ENCODE assay signal across 1 cellular context in the genomic region with DNA sequence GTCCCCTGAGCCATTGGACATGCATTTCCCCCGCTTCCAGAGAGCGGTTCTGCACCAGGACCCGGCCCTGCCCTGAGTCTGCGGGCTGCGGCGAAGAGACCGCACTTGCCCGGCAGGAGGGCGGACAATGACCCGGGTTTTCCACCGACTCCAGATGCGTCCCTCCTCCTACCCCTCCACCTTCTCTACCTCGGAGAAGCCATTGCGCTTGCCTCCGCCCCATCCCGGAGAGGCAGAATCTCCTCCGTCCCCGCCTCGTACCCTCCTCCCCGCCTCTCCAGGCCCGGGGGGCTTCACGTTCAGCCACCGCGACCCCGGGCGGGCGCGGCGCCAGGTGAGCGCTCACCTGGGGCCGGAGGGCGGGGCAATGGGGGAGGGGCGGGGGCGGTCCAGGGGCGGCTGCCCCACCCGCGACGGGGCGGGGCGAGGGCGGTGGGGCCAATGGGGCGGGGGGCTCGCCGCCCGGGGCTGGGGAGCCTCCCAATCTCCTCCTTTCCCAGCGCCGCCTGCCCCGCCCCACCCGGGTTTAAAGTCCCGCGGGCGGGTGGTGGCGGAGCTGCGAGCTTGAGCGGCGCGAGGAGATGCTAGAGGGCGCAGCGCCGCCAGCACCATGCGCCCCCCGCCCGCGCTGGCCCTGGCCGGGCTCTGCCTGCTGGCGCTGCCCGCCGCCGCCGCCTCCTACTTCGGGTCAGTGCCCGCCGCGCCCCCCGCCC.
A peak's percentile ranks its signal among the peaks of the same experiment; 100 is the strongest.
TF ChIP-seq lines count a peak whose summit lies in the region.

Gene WNT9B (plus strand): TSS at position 555 of the 713 bp plus-strand sequence. CDS start 56 bp downstream, at position 611.

TF ChIP-seq in HEK293, 187 proteins besides CTCF, POLR2A, EP300 and RAD21 (continued from another document):
- TF ChIP-seq, protein P1, sequence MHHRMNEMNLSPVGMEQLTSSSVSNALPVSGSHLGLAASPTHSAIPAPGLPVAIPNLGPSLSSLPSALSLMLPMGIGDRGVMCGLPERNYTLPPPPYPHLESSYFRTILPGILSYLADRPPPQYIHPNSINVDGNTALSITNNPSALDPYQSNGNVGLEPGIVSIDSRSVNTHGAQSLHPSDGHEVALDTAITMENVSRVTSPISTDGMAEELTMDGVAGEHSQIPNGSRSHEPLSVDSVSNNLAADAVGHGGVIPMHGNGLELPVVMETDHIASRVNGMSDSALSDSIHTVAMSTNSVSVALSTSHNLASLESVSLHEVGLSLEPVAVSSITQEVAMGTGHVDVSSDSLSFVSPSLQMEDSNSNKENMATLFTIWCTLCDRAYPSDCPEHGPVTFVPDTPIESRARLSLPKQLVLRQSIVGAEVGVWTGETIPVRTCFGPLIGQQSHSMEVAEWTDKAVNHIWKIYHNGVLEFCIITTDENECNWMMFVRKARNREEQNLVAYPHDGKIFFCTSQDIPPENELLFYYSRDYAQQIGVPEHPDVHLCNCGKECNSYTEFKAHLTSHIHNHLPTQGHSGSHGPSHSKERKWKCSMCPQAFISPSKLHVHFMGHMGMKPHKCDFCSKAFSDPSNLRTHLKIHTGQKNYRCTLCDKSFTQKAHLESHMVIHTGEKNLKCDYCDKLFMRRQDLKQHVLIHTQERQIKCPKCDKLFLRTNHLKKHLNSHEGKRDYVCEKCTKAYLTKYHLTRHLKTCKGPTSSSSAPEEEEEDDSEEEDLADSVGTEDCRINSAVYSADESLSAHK (tag by site-specific recombination; IDR thresholded peaks at IDR 0.05) = no peak
- TF ChIP-seq ZNF157 (tag by site-specific recombination; IDR thresholded peaks at IDR 0.05) = no peak
- no peak for TF ChIP-seq ZNF596 (tag by site-specific recombination; IDR thresholded peaks at IDR 0.05)
- no peak for TF ChIP-seq ZNF292 (tag by site-specific recombination; IDR thresholded peaks at IDR 0.05; ENCODE audit: borderline replicate concordance, low read depth)
- TF ChIP-seq ZNF555 (tag by site-specific recombination; conservative IDR thresholded peaks at IDR 0.05) = no peak
- no peak for TF ChIP-seq ZNF792 (tag by site-specific recombination; IDR thresholded peaks at IDR 0.05)
- no peak for TF ChIP-seq ZNF560 (tag by site-specific recombination; IDR thresholded peaks at IDR 0.05; ENCODE audit: borderline replicate concordance)
- TF ChIP-seq PATZ1 (tag by site-specific recombination; IDR thresholded peaks at IDR 0.05) = peak; percentile 19; the same call in 1 of the 2 replicates
- TF ChIP-seq OVOL3 (tag by site-specific recombination; IDR thresholded peaks at IDR 0.05) = no peak
- TF ChIP-seq MZF1 (tag by site-specific recombination; IDR thresholded peaks at IDR 0.05; ENCODE audit: borderline replicate concordance) = no peak
- no peak for TF ChIP-seq ZNF146 (tag by site-specific recombination; IDR thresholded peaks at IDR 0.05)
- no peak for TF ChIP-seq ZNF654 (tag by site-specific recombination; IDR thresholded peaks at IDR 0.05; ENCODE audit: low read depth)
- no peak for TF ChIP-seq ZNF530 (tag by site-specific recombination; IDR thresholded peaks at IDR 0.05; ENCODE audit: low read depth)
- TF ChIP-seq, protein P2, sequence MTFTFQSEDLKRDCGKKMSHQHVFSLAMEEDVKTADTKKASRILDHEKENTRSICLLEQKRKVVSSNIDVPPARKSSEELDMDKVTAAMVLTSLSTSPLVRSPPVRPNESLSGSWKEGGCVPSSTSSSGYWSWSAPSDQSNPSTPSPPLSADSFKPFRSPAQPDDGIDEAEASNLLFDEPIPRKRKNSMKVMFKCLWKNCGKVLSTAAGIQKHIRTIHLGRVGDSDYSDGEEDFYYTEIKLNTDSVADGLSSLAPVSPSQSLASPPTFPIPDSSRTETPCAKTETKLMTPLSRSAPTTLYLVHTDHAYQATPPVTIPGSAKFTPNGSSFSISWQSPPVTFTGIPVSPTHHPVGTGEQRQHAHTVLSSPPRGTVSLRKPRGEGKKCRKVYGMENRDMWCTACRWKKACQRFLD (tag by site-specific recombination; IDR thresholded peaks at IDR 0.05) = no peak
- TF ChIP-seq ZNF561 (tag by site-specific recombination; IDR thresholded peaks at IDR 0.05; ENCODE audit: borderline replicate concordance) = no peak
- TF ChIP-seq ZNF473 (tag by site-specific recombination; IDR thresholded peaks at IDR 0.05) = no peak
- no peak for TF ChIP-seq ZNF132 (tag by site-specific recombination; IDR thresholded peaks at IDR 0.05; ENCODE audit: borderline replicate concordance)
- TF ChIP-seq KLF8 (tag by site-specific recombination; IDR thresholded peaks at IDR 0.05) = no peak
- 0 out of 2 replicates have a peak, but pooled peaks have one; percentile 11 for TF ChIP-seq PRDM10 (tag by site-specific recombination; IDR thresholded peaks at IDR 0.05)
- no peak for TF ChIP-seq ZNF670 (tag by site-specific recombination; IDR thresholded peaks at IDR 0.05; ENCODE audit: low read depth)
- TF ChIP-seq ZNF660 (tag by site-specific recombination; IDR thresholded peaks at IDR 0.05) = peak; percentile 29; the same call in 1 of the 2 replicates
- peak; percentile 45 for TF ChIP-seq ZIC2 (tag by site-specific recombination; IDR thresholded peaks at IDR 0.05)
- TF ChIP-seq KLF10 (tag by site-specific recombination; IDR thresholded peaks at IDR 0.05) = peak; percentile 45; the same call in 1 of the 2 replicates
- TF ChIP-seq, protein P3, sequence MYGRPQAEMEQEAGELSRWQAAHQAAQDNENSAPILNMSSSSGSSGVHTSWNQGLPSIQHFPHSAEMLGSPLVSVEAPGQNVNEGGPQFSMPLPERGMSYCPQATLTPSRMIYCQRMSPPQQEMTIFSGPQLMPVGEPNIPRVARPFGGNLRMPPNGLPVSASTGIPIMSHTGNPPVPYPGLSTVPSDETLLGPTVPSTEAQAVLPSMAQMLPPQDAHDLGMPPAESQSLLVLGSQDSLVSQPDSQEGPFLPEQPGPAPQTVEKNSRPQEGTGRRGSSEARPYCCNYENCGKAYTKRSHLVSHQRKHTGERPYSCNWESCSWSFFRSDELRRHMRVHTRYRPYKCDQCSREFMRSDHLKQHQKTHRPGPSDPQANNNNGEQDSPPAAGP (tag by site-specific recombination; IDR thresholded peaks at IDR 0.05) = peak; percentile 59; the same call in 1 of the 2 replicates
- TF ChIP-seq GLIS1 (tag by site-specific recombination; IDR thresholded peaks at IDR 0.05) = peak; percentile 24; the same call in 1 of the 2 replicates
- TF ChIP-seq ZNF426 (tag by site-specific recombination; IDR thresholded peaks at IDR 0.05) = no peak
- TF ChIP-seq, protein P4, sequence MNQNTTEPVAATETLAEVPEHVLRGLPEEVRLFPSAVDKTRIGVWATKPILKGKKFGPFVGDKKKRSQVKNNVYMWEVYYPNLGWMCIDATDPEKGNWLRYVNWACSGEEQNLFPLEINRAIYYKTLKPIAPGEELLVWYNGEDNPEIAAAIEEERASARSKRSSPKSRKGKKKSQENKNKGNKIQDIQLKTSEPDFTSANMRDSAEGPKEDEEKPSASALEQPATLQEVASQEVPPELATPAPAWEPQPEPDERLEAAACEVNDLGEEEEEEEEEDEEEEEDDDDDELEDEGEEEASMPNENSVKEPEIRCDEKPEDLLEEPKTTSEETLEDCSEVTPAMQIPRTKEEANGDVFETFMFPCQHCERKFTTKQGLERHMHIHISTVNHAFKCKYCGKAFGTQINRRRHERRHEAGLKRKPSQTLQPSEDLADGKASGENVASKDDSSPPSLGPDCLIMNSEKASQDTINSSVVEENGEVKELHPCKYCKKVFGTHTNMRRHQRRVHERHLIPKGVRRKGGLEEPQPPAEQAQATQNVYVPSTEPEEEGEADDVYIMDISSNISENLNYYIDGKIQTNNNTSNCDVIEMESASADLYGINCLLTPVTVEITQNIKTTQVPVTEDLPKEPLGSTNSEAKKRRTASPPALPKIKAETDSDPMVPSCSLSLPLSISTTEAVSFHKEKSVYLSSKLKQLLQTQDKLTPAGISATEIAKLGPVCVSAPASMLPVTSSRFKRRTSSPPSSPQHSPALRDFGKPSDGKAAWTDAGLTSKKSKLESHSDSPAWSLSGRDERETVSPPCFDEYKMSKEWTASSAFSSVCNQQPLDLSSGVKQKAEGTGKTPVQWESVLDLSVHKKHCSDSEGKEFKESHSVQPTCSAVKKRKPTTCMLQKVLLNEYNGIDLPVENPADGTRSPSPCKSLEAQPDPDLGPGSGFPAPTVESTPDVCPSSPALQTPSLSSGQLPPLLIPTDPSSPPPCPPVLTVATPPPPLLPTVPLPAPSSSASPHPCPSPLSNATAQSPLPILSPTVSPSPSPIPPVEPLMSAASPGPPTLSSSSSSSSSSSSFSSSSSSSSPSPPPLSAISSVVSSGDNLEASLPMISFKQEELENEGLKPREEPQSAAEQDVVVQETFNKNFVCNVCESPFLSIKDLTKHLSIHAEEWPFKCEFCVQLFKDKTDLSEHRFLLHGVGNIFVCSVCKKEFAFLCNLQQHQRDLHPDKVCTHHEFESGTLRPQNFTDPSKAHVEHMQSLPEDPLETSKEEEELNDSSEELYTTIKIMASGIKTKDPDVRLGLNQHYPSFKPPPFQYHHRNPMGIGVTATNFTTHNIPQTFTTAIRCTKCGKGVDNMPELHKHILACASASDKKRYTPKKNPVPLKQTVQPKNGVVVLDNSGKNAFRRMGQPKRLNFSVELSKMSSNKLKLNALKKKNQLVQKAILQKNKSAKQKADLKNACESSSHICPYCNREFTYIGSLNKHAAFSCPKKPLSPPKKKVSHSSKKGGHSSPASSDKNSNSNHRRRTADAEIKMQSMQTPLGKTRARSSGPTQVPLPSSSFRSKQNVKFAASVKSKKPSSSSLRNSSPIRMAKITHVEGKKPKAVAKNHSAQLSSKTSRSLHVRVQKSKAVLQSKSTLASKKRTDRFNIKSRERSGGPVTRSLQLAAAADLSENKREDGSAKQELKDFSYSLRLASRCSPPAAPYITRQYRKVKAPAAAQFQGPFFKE (tag by site-specific recombination; IDR thresholded peaks at IDR 0.05; ENCODE audit: borderline replicate concordance) = no peak
- peak; percentile 36; the same call in 1 of the 2 replicates for TF ChIP-seq YY1 (tag by site-specific recombination; IDR thresholded peaks at IDR 0.05)
- TF ChIP-seq ZNF155 (tag by site-specific recombination; IDR thresholded peaks at IDR 0.05) = no peak
- no peak for TF ChIP-seq ZNF747 (tag by site-specific recombination; IDR thresholded peaks at IDR 0.05)
- TF ChIP-seq OSR2 (tag by site-specific recombination; IDR thresholded peaks at IDR 0.05) = no peak
- TF ChIP-seq ZNF302 (tag by site-specific recombination; IDR thresholded peaks at IDR 0.05; ENCODE audit: low read depth) = no peak
- no peak for TF ChIP-seq ZNF768 (tag by site-specific recombination; IDR thresholded peaks at IDR 0.05)
- TF ChIP-seq ZNF791 (tag by site-specific recombination; IDR thresholded peaks at IDR 0.05) = no peak
- no peak for TF ChIP-seq ZBTB1 (tag by site-specific recombination; IDR thresholded peaks at IDR 0.05)
- no peak for TF ChIP-seq HOXC10 (CRISPR knock-in tag; IDR thresholded peaks at IDR 0.05)
